ENCODE assay signal across 1 cellular context in the genomic region with DNA sequence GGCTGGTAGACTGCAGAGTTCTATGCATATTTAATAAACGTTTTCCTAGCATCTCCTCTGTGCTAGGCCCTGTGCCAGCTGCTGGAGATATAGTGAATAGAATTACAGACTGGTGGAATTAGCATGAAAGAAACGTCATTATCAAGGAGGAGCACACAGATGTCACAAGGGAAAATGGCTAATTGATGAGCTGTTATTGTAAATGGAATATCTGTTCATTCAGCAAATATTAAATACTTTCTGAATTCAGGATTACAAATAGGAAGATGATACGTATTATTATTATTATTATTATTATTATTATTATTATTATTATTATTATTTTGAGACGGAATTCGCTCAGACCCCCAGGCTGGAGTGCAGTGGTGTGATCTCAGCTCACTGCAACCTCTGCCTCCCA.
TF ChIP-seq lines count a peak whose summit lies in the region.

No MANE protein-coding gene starts in this region.

TF ChIP-seq in GM23338, 12 proteins besides CTCF, POLR2A, EP300 and RAD21 (continued from another document):
- TF ChIP-seq ZNF462 (CRISPR knock-in tag; IDR thresholded peaks at IDR 0.05) = no peak
- no peak for TF ChIP-seq EZH2phosphoT487 (IDR thresholded peaks at IDR 0.05; ENCODE audit: unreplicated experiment)
TF ChIP-seq in GM23338: peak in this region for 0.
